In genomic region chr5:161431963-161432362, GRCh38 we compare ENCODE assay signal across 1 cellular context.
A peak's percentile ranks its signal among the peaks of the same experiment; 100 is the strongest.
TF ChIP-seq lines count a peak whose summit lies in the region.

No MANE protein-coding gene starts in this region.

TF ChIP-seq in H1, 55 proteins besides CTCF, POLR2A, EP300 and RAD21:
- TF ChIP-seq NANOG (IDR thresholded peaks at IDR 0.05; ENCODE audit: insufficient read depth, low read depth, low read length, poor library complexity, severe bottlenecking) (peak; percentile 46), HDAC2 (IDR thresholded peaks at IDR 0.05; ENCODE audit: borderline replicate concordance in 1 of 2, low read depth in 2 of 2, low read length in 2 of 2) (0 out of 4 replicates have a peak, but pooled peaks of 1 of the 2 experiments have one; percentile 22), TEAD4 (IDR thresholded peaks at IDR 0.05; ENCODE audit: low read depth, low read length) (peak; percentile 54; the same call in 1 of the 2 replicates), BRCA1 (IDR thresholded peaks at IDR 0.05; ENCODE audit: low read depth, low read length) (no peak), FOSL1 (IDR thresholded peaks at IDR 0.05; ENCODE audit: insufficient read depth, low read depth, low read length) (no peak), BCL11A (IDR thresholded peaks at IDR 0.05; ENCODE audit: low read depth in 2 of 2, low read length in 2 of 2) (peak in 1 of 2 experiments; percentile 27)
